27 cellular contexts compared by ENCODE assay signal in the genomic region with DNA sequence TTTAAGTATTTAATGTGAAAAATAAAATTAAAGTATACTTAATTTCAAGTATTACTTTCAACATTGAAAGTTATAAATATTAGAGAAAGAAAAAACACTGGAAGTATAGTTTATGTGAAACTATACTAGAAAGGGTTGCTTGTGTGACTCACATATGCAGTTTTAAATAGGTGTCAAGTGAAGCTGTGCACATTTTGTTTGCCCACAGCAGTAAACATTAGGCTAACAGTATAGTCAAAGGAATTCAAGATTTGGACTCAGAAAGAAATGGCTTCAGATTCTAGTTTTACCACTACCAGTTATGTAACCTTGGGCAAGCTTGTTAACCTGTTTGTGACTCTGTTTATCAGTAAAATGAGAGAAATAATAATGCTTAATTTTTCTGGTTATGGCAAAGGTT.
"Had no signal": no experiment of that assay in that cellular context is flagged by ENCODE, and none has a peak within 500 bp of the region (broad histone marks: within the 10 kb centered on the region; RNA-seq: fewer than 3 reads in every experiment).

No MANE protein-coding gene starts in this region.

- H3K4me2 ChIP-seq: hepatocyte had no signal

- H3K4me1 Mint-ChIP-seq: mesothelial cell of epicardium; naive B cell; natural killer cell; stimulated activated naive B cell treated with anti-CD40 and anti-IgM and Interleukin-4, amounts not matched to agents 10 μg/mL and 1 μg/mL and 100 μg/mL, for 72 hours had no signal

- H3K79me2 ChIP-seq: hepatocyte had no signal

- H3K4me1 ChIP-seq: heart right ventricle, lower lobe of right lung, stomach, tibial artery, upper lobe of right lung had no signal

- H3K27me3 Mint-ChIP-seq: naive B cell; progenitor cell of endocrine pancreas; stimulated activated naive B cell treated with anti-CD40 and anti-IgM and Interleukin-4, amounts not matched to agents 10 μg/mL and 1 μg/mL and 100 μg/mL, for 72 hours had no signal

- H3K27me3 ChIP-seq: heart right ventricle, hepatocyte, ovary, stomach, tibial artery, upper lobe of right lung had no signal

- H3K27ac ChIP-seq: heart right ventricle, hepatocyte, lower lobe of right lung, ovary, skin epidermis, stomach, thoracic aorta, tibial artery, upper lobe of right lung had no signal

- H3K4me3 ChIP-seq: heart right ventricle, hepatocyte, lower lobe of right lung, ovary, skin epidermis, stomach, thoracic aorta, tibial artery, upper lobe of right lung had no signal

- H3K9me3 ChIP-seq: heart right ventricle, lower lobe of right lung, ovary, thoracic aorta, tibial artery, upper lobe of right lung had no signal

- H2AFZ ChIP-seq: hepatocyte had no signal

- FAIRE-seq: urothelium cell line had no signal

- H3K36me3 ChIP-seq: heart right ventricle, lower lobe of right lung, ovary, stomach, thoracic aorta, tibial artery, upper lobe of right lung had no signal

- H3K4me3 Mint-ChIP-seq: mesothelial cell of epicardium; naive B cell; natural killer cell; stimulated activated naive B cell treated with anti-CD40 and anti-IgM and Interleukin-4, amounts not matched to agents 10 μg/mL and 1 μg/mL and 100 μg/mL, for 72 hours had no signal

- DNase-seq: heart right ventricle; islet precursor cell; kidney glomerular epithelial cell; left cardiac atrium; left ventricle myocardium superior; lower lobe of right lung; mammary epithelial cell; mesendoderm; naive B cell; natural killer cell; ovary; right cardiac atrium; stimulated activated CD4-positive, alpha-beta T cell treated with anti-CD3 and anti-CD28 coated beads, Interleukin-12 subunit alpha, Interleukin-12 subunit beta, amount 100 ng/mL, for 4 hours; stimulated activated CD4-positive, alpha-beta T cell treated with anti-CD3 and anti-CD28 coated beads, Interleukin-15, amount 100 ng/mL, for 24 hours; stimulated activated CD4-positive, alpha-beta T cell treated with anti-CD3 and anti-CD28 coated beads, Interleukin-2, amount 100 ng/mL, for 48 hours; stimulated activated naive B cell treated with anti-CD40 and anti-IgM and Interleukin-4, amounts not matched to agents 10 μg/mL and 1 μg/mL and 100 μg/mL, for 72 hours; stimulated activated naive CD8-positive, alpha-beta T cell treated with anti-CD3 and anti-CD28 coated beads, Interleukin-15, Interleukin-2, amounts not matched to agents 100 U/mL and 50 U/mL, for 24 hours; stomach; tibial artery; trophoblast cell; upper lobe of right lung had no signal

- H3K9me3 Mint-ChIP-seq: stimulated activated naive B cell treated with anti-CD40 and anti-IgM and Interleukin-4, amounts not matched to agents 10 μg/mL and 1 μg/mL and 100 μg/mL, for 72 hours had no signal

- H3K27ac Mint-ChIP-seq: mesothelial cell of epicardium; naive B cell; natural killer cell; progenitor cell of endocrine pancreas; stimulated activated naive B cell treated with anti-CD40 and anti-IgM and Interleukin-4, amounts not matched to agents 10 μg/mL and 1 μg/mL and 100 μg/mL, for 72 hours had no signal

- H3K36me3 Mint-ChIP-seq: mesothelial cell of epicardium; naive B cell; natural killer cell; stimulated activated naive B cell treated with anti-CD40 and anti-IgM and Interleukin-4, amounts not matched to agents 10 μg/mL and 1 μg/mL and 100 μg/mL, for 72 hours had no signal
